Comparison of ENCODE assay signal across 11 cellular contexts in genomic region chr2:133434962-133435668, GRCh38.
DNase-seq lines count a peak whose midpoint lies in the region; ATAC-seq and TF ChIP-seq lines count a peak whose summit lies in the region.
"Had no signal": no experiment of that assay in that cellular context is flagged by ENCODE, and none has a peak within 500 bp of the region (broad histone marks: within the 10 kb centered on the region; RNA-seq: fewer than 3 reads in every experiment).

No MANE protein-coding gene starts in this region.

- peaks cover 20% of the 10 kb centered on the region for H3K4me1 ChIP-seq in ACC112 (ENCODE audit: control insufficient read depth, insufficient read depth, low read length, unreplicated experiment)
- H3K4me1 ChIP-seq in foreskin keratinocyte, result peaks cover 25% of the 10 kb centered on the region

- H2AFZ ChIP-seq in ACC112 (ENCODE audit: low read length, unreplicated experiment), result peak overlapping the region; percentile 40

- no peaks in the 10 kb centered on the region for H3K36me3 ChIP-seq in ACC112 (ENCODE audit: insufficient read depth, low read length)
- H3K36me3 ChIP-seq: neutrophil had no signal

- no peak overlapping the region for H3K4me3 Mint-ChIP-seq in effector memory CD8-positive, alpha-beta T cell
- H3K4me3 Mint-ChIP-seq: CD14-positive monocyte had no signal

- TF ChIP-seq CTCF in HFF-Myc (IDR thresholded peaks at IDR 0.05; ENCODE audit: low read depth, low read length, missing control alignments), result no peak
- TF ChIP-seq CTCF in foreskin keratinocyte (conservative IDR thresholded peaks at IDR 0.05), result peak; percentile 57

- H3K9me3 Mint-ChIP-seq in effector memory CD8-positive, alpha-beta T cell, result peaks cover 2 to 18% of the 10 kb centered on the region in 2 donors

- H3K36me3 Mint-ChIP-seq in effector memory CD8-positive, alpha-beta T cell (ENCODE audit: insufficient read depth), result no peaks in the 10 kb centered on the region
- H3K36me3 Mint-ChIP-seq: CD14-positive monocyte had no signal

- no peaks in the 10 kb centered on the region for H3K4me1 Mint-ChIP-seq in effector memory CD8-positive, alpha-beta T cell (ENCODE audit: low read depth in 2 of 2)
- H3K4me1 Mint-ChIP-seq: CD14-positive monocyte had no signal

- no peak overlapping the region for H3K27ac Mint-ChIP-seq in effector memory CD8-positive, alpha-beta T cell

- H3K4me3 ChIP-seq in ACC112 (ENCODE audit: low read depth, low read length) (no peak overlapping the region; the same call in 1 of the 2 replicates), HFF-Myc (replicated peaks; ENCODE audit: low read depth, low read length) (no peak overlapping the region)

- H3K27ac ChIP-seq in ACC112 (ENCODE audit: low read depth, low read length), result peak overlapping the region; percentile 61
- H3K27ac ChIP-seq in foreskin keratinocyte, result peak overlapping the region; percentile 84
- H3K27ac ChIP-seq: neutrophil had no signal

- H3K27me3 Mint-ChIP-seq in effector memory CD8-positive, alpha-beta T cell, result no peaks in the 10 kb centered on the region

- H3K27me3 ChIP-seq in ACC112 (ENCODE audit: insufficient read depth, low read length), result no peaks in the 10 kb centered on the region
- no peaks in the 10 kb centered on the region for H3K27me3 ChIP-seq in foreskin keratinocyte
- H3K27me3 ChIP-seq: neutrophil had no signal

- no peaks in the 10 kb centered on the region for H3K79me2 ChIP-seq in ACC112 (ENCODE audit: control insufficient read depth, insufficient read depth, low read length, unreplicated experiment)

- peak; percentile 9 for DNase-seq in HFF-Myc (ENCODE audit: extremely low read depth, low read depth)
- DNase-seq in foreskin keratinocyte, result peak; percentile 82 to 94
- no peak for DNase-seq in effector memory CD8-positive, alpha-beta T cell
- DNase-seq: activated CD4-positive, CD25-positive, alpha-beta regulatory T cell treated with anti-CD3 and anti-CD28 coated beads, Interleukin-2, amount 50 U/mL, for 72 hours had no signal

- ATAC-seq in foreskin keratinocyte, result peak; percentile 90
- ATAC-seq in HG02970 (IDR thresholded peaks at IDR 0.05; ENCODE audit: low FRiP score, unreplicated experiment), result no peak
- ATAC-seq in HG03439 (IDR thresholded peaks at IDR 0.05; ENCODE audit: unreplicated experiment), result no peak
- no peak for ATAC-seq in GM21786 (IDR thresholded peaks at IDR 0.05; ENCODE audit: unreplicated experiment)
- no peak for ATAC-seq in effector memory CD8-positive, alpha-beta T cell (replicated peaks)

TF ChIP-seq in PFSK-1, 5 proteins besides CTCF, POLR2A, EP300 and RAD21:
- TF ChIP-seq REST (IDR thresholded peaks at IDR 0.05; ENCODE audit: insufficient read depth in 1 of 2, low read depth in 2 of 2, low read length in 2 of 2), result no peak
- 0 out of 2 replicates have a peak, but pooled peaks have one; percentile 38 for TF ChIP-seq TAF1 (IDR thresholded peaks at IDR 0.05; ENCODE audit: borderline replicate concordance, insufficient read depth, low read length)
TF ChIP-seq in PFSK-1: peak in this region for 1.

Comparison
In these comparisons a context has a peak if more than half of its experiments do, and no peak if none do; other contexts are left out.
1. DNase-seq: peak in HFF-Myc (single experiment) and foreskin keratinocyte (2 of 2); none in effector memory CD8-positive, alpha-beta T cell (0 of 3).